Comparison of ENCODE assay signal across 11 cellular contexts in genomic region chr1:74858136-74858535, GRCh38.
DNase-seq lines count a peak whose midpoint lies in the region; ATAC-seq and TF ChIP-seq lines count a peak whose summit lies in the region.
"Had no signal": no experiment of that assay in that cellular context is flagged by ENCODE, and none has a peak within 500 bp of the region (broad histone marks: within the 10 kb centered on the region; RNA-seq: fewer than 3 reads in every experiment).

No MANE protein-coding gene starts in this region.

- TF ChIP-seq CTCF in ovary (IDR thresholded peaks at IDR 0.05) (no peak), coronary artery (IDR thresholded peaks at IDR 0.05) (no peak)

- WGBS in ovary, 3 donors: 76 to 86% (median 82%) methylated on average over 5 of the region's 5 CpGs

- H3K27ac ChIP-seq in ovary (no peak overlapping the region), coronary artery (no peak overlapping the region)
- H3K27ac ChIP-seq: RWPE1 had no signal

- H3K4me1 ChIP-seq in ovary (ENCODE audit: insufficient read depth): no peaks in the 10 kb centered on the region

- intact Hi-C loops in ovary (cut with DNase I): no loop called here

- in situ Hi-C loops in ACHN (cut with HindIII; ENCODE audit: low pct_ligation_motif_present, low pct_unique_long_range_greater_than_20kb, low sequenced_read_pairs): no loop called here

- ATAC-seq in GM19324 (IDR thresholded peaks at IDR 0.05; ENCODE audit: low FRiP score, unreplicated experiment): peak; percentile 55
- ATAC-seq in HG02588 (IDR thresholded peaks at IDR 0.05; ENCODE audit: unreplicated experiment): peak; percentile 72
- peak; percentile 80 for ATAC-seq in HG03432 (IDR thresholded peaks at IDR 0.05; ENCODE audit: unreplicated experiment)
- ATAC-seq: right cardiac atrium had no signal

- H3K9me3 ChIP-seq in ovary: no peaks in the 10 kb centered on the region

- no peaks in the 10 kb centered on the region for H3K27me3 ChIP-seq in ovary

- no peak overlapping the region for H3K4me3 ChIP-seq in ovary
- no peak overlapping the region for H3K4me3 ChIP-seq in coronary artery

- TF ChIP-seq EP300 in ovary (IDR thresholded peaks at IDR 0.05): no peak

- DNase-seq in ACHN (no peak), NCI-H2171 (lab: John Stamatoyannopoulos, UW) (no peak), ovary (no peak), coronary artery (ENCODE audit: low spot score) (no peak)
- DNase-seq: NCI-H446, right cardiac atrium, T-helper 9 cell had no signal

- no peaks in the 10 kb centered on the region for H3K36me3 ChIP-seq in ovary

- no peak for TF ChIP-seq POLR2A in ovary (IDR thresholded peaks at IDR 0.05)
